11 cellular contexts compared by ENCODE assay signal in the genomic region with DNA sequence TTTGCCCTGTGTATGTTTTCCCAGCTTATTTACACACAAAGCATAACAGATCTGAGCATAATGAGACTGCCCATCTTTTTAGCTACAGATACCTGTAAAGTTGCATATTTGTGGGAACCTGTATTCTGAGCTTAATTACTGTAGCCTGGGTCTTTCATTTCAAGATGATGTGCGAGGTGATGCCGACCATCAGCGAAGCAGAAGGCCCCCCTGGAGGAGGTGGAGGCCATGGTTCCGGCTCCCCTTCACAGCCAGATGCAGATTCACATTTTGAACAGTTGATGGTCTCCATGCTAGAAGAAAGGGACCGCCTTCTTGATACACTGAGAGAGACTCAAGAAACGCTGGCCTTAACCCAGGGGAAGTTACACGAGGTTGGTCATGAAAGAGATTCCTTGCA. TPM values are rescaled to one million over a fixed set of nuclear protein-coding genes. Genes with fewer than 3 reads are reported as not detected.
DNase-seq lines count a peak whose midpoint lies in the region; ATAC-seq and TF ChIP-seq lines count a peak whose summit lies in the region.
"Had no signal": no experiment of that assay in that cellular context is flagged by ENCODE, and none has a peak within 500 bp of the region (broad histone marks: within the 10 kb centered on the region; RNA-seq: fewer than 3 reads in every experiment).

No MANE protein-coding gene starts in this region.

- peaks cover 29% of the 10 kb centered on the region; the same call in 1 of the 2 replicates for H3K79me2 ChIP-seq in KMS-11 (ENCODE audit: insufficient read depth, low read depth)

- ATAC-seq in central memory CD8-positive, alpha-beta T cell (replicated peaks; ENCODE audit: extremely low read depth, poor library complexity, severe bottlenecking), result no peak
- no peak for ATAC-seq in naive thymus-derived CD8-positive, alpha-beta T cell
- no peak for ATAC-seq in GM21360 (IDR thresholded peaks at IDR 0.05; ENCODE audit: unreplicated experiment)
- ATAC-seq in esophagus mucosa, result no peak

- TF ChIP-seq CTCF in CD14-positive monocyte (IDR thresholded peaks at IDR 0.05) (no peak), KMS-11 (conservative IDR thresholded peaks at IDR 0.05; ENCODE audit: low read depth, low read length) (no peak)

- peaks cover 42 to 45% of the 10 kb centered on the region in 2 donors for H3K36me3 Mint-ChIP-seq in CD14-positive monocyte
- peaks cover 34% of the 10 kb centered on the region for H3K36me3 Mint-ChIP-seq in central memory CD8-positive, alpha-beta T cell (ENCODE audit: insufficient read depth)
- H3K36me3 Mint-ChIP-seq in naive thymus-derived CD8-positive, alpha-beta T cell, result peaks cover 0 to 45% (median 9%) of the 10 kb centered on the region in 3 donors

- intact Hi-C loops in CD14-positive monocyte (cut with micrococcal nuclease), result loop anchor here (5.0 kb wide), 3 partner anchors 40 to 70 kb away; partner anchors contain the start of gene FADD (in 1 of the 2)

- H3K4me3 ChIP-seq in KMS-11 (IDR thresholded peaks at IDR 0.05; ENCODE audit: insufficient read depth, low read depth, low read length), result no peak overlapping the region

- H2AFZ ChIP-seq in KMS-11 (ENCODE audit: low read depth), result no peak overlapping the region

- H3K36me3 ChIP-seq in KMS-11 (ENCODE audit: insufficient read depth), result no peaks in the 10 kb centered on the region; the same call in 1 of the 2 replicates

- H3K27me3 ChIP-seq in KMS-11 (ENCODE audit: insufficient read depth, low read depth), result no peaks in the 10 kb centered on the region
- H3K27me3 ChIP-seq: testis had no signal

- peaks cover 24% of the 10 kb centered on the region for H3K4me1 ChIP-seq in KMS-11 (ENCODE audit: low read depth, poor library complexity, severe bottlenecking)

- H3K4me1 Mint-ChIP-seq in CD14-positive monocyte, result peaks cover 27% of the 10 kb centered on the region
- peaks cover 46% of the 10 kb centered on the region for H3K4me1 Mint-ChIP-seq in central memory CD8-positive, alpha-beta T cell
- peaks cover 17 to 58% (median 52%) of the 10 kb centered on the region in 4 donors for H3K4me1 Mint-ChIP-seq in naive thymus-derived CD8-positive, alpha-beta T cell

- H3K9me3 Mint-ChIP-seq in CD14-positive monocyte, result no peaks in the 10 kb centered on the region
- no peaks in the 10 kb centered on the region for H3K9me3 Mint-ChIP-seq in central memory CD8-positive, alpha-beta T cell
- no peaks in the 10 kb centered on the region for H3K9me3 Mint-ChIP-seq in naive thymus-derived CD8-positive, alpha-beta T cell

- H3K9ac ChIP-seq in KMS-11, result no peak overlapping the region

- peak overlapping the region; percentile 39 to 51 for H3K4me3 Mint-ChIP-seq in CD14-positive monocyte
- peak overlapping the region; percentile 88 for H3K4me3 Mint-ChIP-seq in central memory CD8-positive, alpha-beta T cell
- H3K4me3 Mint-ChIP-seq in naive thymus-derived CD8-positive, alpha-beta T cell, result peak overlapping the region; percentile 61 to 92 (median 86)

- peak overlapping the region; percentile 25; the same call in 1 of the 2 replicates for H3K4me2 ChIP-seq in KMS-11

- no peaks in the 10 kb centered on the region for H4K20me1 ChIP-seq in KMS-11 (ENCODE audit: insufficient read depth)

- DNase-seq in CD14-positive monocyte (ENCODE audit: low spot score), result no peak
- DNase-seq in central memory CD8-positive, alpha-beta T cell (ENCODE audit: low spot score in 2 of 2), result no peak
- no peak for DNase-seq in naive thymus-derived CD8-positive, alpha-beta T cell
- no peak for DNase-seq in NCI-H2171 treated with DMSO at 0.1 percent for 48 hours (lab: John Stamatoyannopoulos, UW)
- DNase-seq in substantia nigra (lab: John Stamatoyannopoulos, UW), result no peak
- DNase-seq: NCI-H2107, T-helper 9 cell had no signal

- H3K27ac ChIP-seq in KMS-11 (no peak overlapping the region), substantia nigra (ENCODE audit: low read depth, low read length, poor library complexity, severe bottlenecking) (no peak overlapping the region)

- POLR2A ChIA-PET in naive thymus-derived CD8-positive, alpha-beta T cell (lab: Charles Lee), result interaction anchor here (3.4 kb wide), 1 partner anchor 68 kb away, joined by 16 read pairs; the partner anchor contains the start of gene FADD

- H3K27me3 Mint-ChIP-seq in CD14-positive monocyte (ENCODE audit: low read depth in 3 of 3), result peaks cover 20 to 28% (median 28%) of the 10 kb centered on the region in 3 donors
- peaks cover 19% of the 10 kb centered on the region for H3K27me3 Mint-ChIP-seq in central memory CD8-positive, alpha-beta T cell
- peaks cover 0 to 7% (median 0%) of the 10 kb centered on the region in 5 donors for H3K27me3 Mint-ChIP-seq in naive thymus-derived CD8-positive, alpha-beta T cell

- no peak overlapping the region for H3K27ac Mint-ChIP-seq in CD14-positive monocyte
- peak overlapping the region; percentile 82 for H3K27ac Mint-ChIP-seq in central memory CD8-positive, alpha-beta T cell (ENCODE audit: low read depth)
- H3K27ac Mint-ChIP-seq in naive thymus-derived CD8-positive, alpha-beta T cell, result peak overlapping the region in 8 of 10 donors; percentile 7 to 75 (median 52)

RNA-seq across cellular contexts. Expression of gene PPFIA1, which starts 1.5 kb away (rescaled TPM):
- polyA plus RNA-seq in CD14-positive monocyte, result 10 to 100 TPM in 1 of 2 donors, 1 to 10 TPM in 1; 7.5 to 15.5 TPM
- total RNA-seq in naive thymus-derived CD8-positive, alpha-beta T cell, result 10 to 100 TPM; 60.3 to 64.8 TPM
- 10 to 100 TPM in 2 of 3 donors, 1 to 10 TPM in 1; 6.8 to 15.0 (median 10.3) TPM for polyA plus RNA-seq in naive thymus-derived CD8-positive, alpha-beta T cell
- total RNA-seq in esophagus mucosa, result 25.1 TPM

Comparison
In these comparisons a context has a peak if more than half of its experiments do, and no peak if none do; other contexts are left out.
1. H3K27ac Mint-ChIP-seq: peak in central memory CD8-positive, alpha-beta T cell (single experiment) and naive thymus-derived CD8-positive, alpha-beta T cell (8 of 10); none in CD14-positive monocyte (0 of 7).
2. Peak in every context shown above with its lines, with median percentiles within 50 percentile points of each other: H3K4me3 Mint-ChIP-seq.